ENCODE assay signal across 36 cellular contexts in the genomic region with DNA sequence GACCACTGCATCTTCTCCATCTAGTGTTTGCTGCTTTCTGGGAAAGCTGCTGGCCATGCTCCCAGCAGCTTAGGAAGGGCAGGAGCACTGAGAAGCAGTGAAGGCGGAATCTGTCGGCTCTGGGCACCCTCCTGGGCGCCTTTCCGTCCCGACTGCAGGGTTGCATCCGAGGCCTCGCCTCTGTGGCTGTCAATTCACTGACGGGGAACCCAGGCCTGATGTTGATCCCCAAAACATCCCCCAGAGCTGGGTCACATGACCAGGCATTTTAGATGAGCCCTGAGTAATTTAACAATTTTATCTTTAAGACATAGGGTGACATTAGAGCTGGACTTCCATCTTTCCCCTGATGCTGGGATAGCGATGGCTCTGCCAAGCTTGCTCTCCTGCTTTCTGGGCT.
"Had no signal": no experiment of that assay in that cellular context is flagged by ENCODE, and none has a peak within 500 bp of the region (broad histone marks: within the 10 kb centered on the region; RNA-seq: fewer than 3 reads in every experiment).

No MANE protein-coding gene starts in this region.

- H3K9me3 Mint-ChIP-seq: activated CD4-positive, alpha-beta memory T cell treated with anti-CD3 and anti-CD28 coated beads, Interleukin-2, amount 10 ng/mL, durations not matched to agents 7 days and 5 days; activated CD4-positive, alpha-beta T cell treated with anti-CD3 and anti-CD28 coated beads, Interleukin-2, amount 10 ng/mL, durations not matched to agents 7 days and 5 days; activated naive CD4-positive, alpha-beta T cell treated with anti-CD3 and anti-CD28 coated beads for 36 hours; activated naive CD8-positive, alpha-beta T cell treated with anti-CD3 and anti-CD28 coated beads for 36 hours; activated T-cell treated with anti-CD3 and anti-CD28 coated beads, Interleukin-2, amount 50 U/mL, for 24 hours; activated T-helper 2 cell treated with anti-CD3 and anti-CD28 coated beads, Interferon-gamma antibody, Interleukin-2, Interleukin-4, amounts not matched to agents 10 μg/mL and 5 μg/mL and 100 μg/mL, durations not matched to agents 14 hours and 24 hours and 36 hours; central memory CD8-positive, alpha-beta T cell; T-helper 1 cell treated with Interleukin-12 subunit alpha and Interleukin-12 subunit beta and Interleukin-4 antibody, amounts not matched to agents 30 μg/mL and 1 μg/mL, for 36 hours; T-helper 2 cell treated with Interferon-gamma antibody and Interleukin-4, amounts not matched to agents 5 μg/mL and 100 μg/mL, for 36 hours had no signal

- H3K27me3 ChIP-seq: adrenal gland, ascending aorta, cardiac muscle cell had no signal

- H3K27ac Mint-ChIP-seq: activated CD4-positive, alpha-beta memory T cell treated with anti-CD3 and anti-CD28 coated beads, Interleukin-2, amount 10 ng/mL, durations not matched to agents 7 days and 5 days; activated CD4-positive, alpha-beta T cell treated with anti-CD3 and anti-CD28 coated beads for 36 hours; activated CD4-positive, alpha-beta T cell treated with anti-CD3 and anti-CD28 coated beads, Interleukin-2, amount 10 ng/mL, durations not matched to agents 7 days and 5 days; activated CD8-positive, alpha-beta memory T cell treated with anti-CD3 and anti-CD28 coated beads, Interleukin-2, amount 10 ng/mL, durations not matched to agents 7 days and 5 days; activated CD8-positive, alpha-beta T cell treated with anti-CD3 and anti-CD28 coated beads, Interleukin-2, amount 10 ng/mL, durations not matched to agents 7 days and 5 days; activated naive CD4-positive, alpha-beta T cell treated with anti-CD3 and anti-CD28 coated beads for 36 hours; activated naive CD8-positive, alpha-beta T cell treated with anti-CD3 and anti-CD28 coated beads for 36 hours; activated T-cell treated with anti-CD3 and anti-CD28 coated beads, Interleukin-2, amount 50 U/mL, for 24 hours; activated T-helper 2 cell treated with anti-CD3 and anti-CD28 coated beads, Interferon-gamma antibody, Interleukin-2, Interleukin-4, amounts not matched to agents 10 μg/mL and 5 μg/mL and 100 μg/mL, durations not matched to agents 14 hours and 24 hours and 36 hours; T-helper 1 cell treated with Interleukin-12 subunit alpha and Interleukin-12 subunit beta and Interleukin-4 antibody, amounts not matched to agents 30 μg/mL and 1 μg/mL, for 36 hours; T-helper 2 cell treated with Interferon-gamma antibody and Interleukin-4, amounts not matched to agents 5 μg/mL and 100 μg/mL, for 36 hours had no signal

- H3K4me1 Mint-ChIP-seq: activated CD4-positive, alpha-beta memory T cell treated with anti-CD3 and anti-CD28 coated beads, Interleukin-2, amount 10 ng/mL, durations not matched to agents 7 days and 5 days; activated CD4-positive, alpha-beta T cell treated with anti-CD3 and anti-CD28 coated beads for 36 hours; activated CD4-positive, alpha-beta T cell treated with anti-CD3 and anti-CD28 coated beads, Interleukin-2, amount 10 ng/mL, durations not matched to agents 7 days and 5 days; activated CD8-positive, alpha-beta memory T cell treated with anti-CD3 and anti-CD28 coated beads, Interleukin-2, amount 10 ng/mL, durations not matched to agents 7 days and 5 days; activated naive CD8-positive, alpha-beta T cell treated with anti-CD3 and anti-CD28 coated beads for 36 hours; central memory CD8-positive, alpha-beta T cell had no signal

- H3K27ac ChIP-seq: adrenal gland, ascending aorta, cardiac muscle cell, VCaP had no signal

- H3K4me3 Mint-ChIP-seq: activated CD4-positive, alpha-beta memory T cell treated with anti-CD3 and anti-CD28 coated beads, Interleukin-2, amount 10 ng/mL, durations not matched to agents 7 days and 5 days; activated CD4-positive, alpha-beta T cell treated with anti-CD3 and anti-CD28 coated beads for 36 hours; activated CD4-positive, alpha-beta T cell treated with anti-CD3 and anti-CD28 coated beads, Interleukin-2, amount 10 ng/mL, durations not matched to agents 7 days and 5 days; activated CD8-positive, alpha-beta memory T cell treated with anti-CD3 and anti-CD28 coated beads, Interleukin-2, amount 10 ng/mL, durations not matched to agents 7 days and 5 days; activated CD8-positive, alpha-beta T cell treated with anti-CD3 and anti-CD28 coated beads, Interleukin-2, amount 10 ng/mL, durations not matched to agents 7 days and 5 days; activated naive CD4-positive, alpha-beta T cell treated with anti-CD3 and anti-CD28 coated beads for 36 hours; activated naive CD8-positive, alpha-beta T cell treated with anti-CD3 and anti-CD28 coated beads for 36 hours; activated T-cell treated with anti-CD3 and anti-CD28 coated beads, Interleukin-2, amount 50 U/mL, for 24 hours; brain; central memory CD8-positive, alpha-beta T cell; T-helper 1 cell treated with Interleukin-12 subunit alpha and Interleukin-12 subunit beta and Interleukin-4 antibody, amounts not matched to agents 30 μg/mL and 1 μg/mL, for 36 hours; T-helper 2 cell treated with Interferon-gamma antibody and Interleukin-4, amounts not matched to agents 5 μg/mL and 100 μg/mL, for 36 hours had no signal

- H3K36me3 ChIP-seq: adrenal gland, ascending aorta, cardiac muscle cell had no signal

- H3K9me3 ChIP-seq: adrenal gland, ascending aorta had no signal

- H3K4me1 ChIP-seq: adrenal gland, ascending aorta had no signal

- H3K36me3 Mint-ChIP-seq: activated CD8-positive, alpha-beta memory T cell treated with anti-CD3 and anti-CD28 coated beads, Interleukin-2, amount 10 ng/mL, durations not matched to agents 7 days and 5 days; activated naive CD4-positive, alpha-beta T cell treated with anti-CD3 and anti-CD28 coated beads, Interleukin-2, amount 50 U/mL, for 72 hours; activated naive CD8-positive, alpha-beta T cell treated with anti-CD3 and anti-CD28 coated beads for 36 hours; brain had no signal

- DNase-seq: activated CD4-positive, alpha-beta memory T cell treated with anti-CD3 and anti-CD28 coated beads, Interleukin-2, amount 10 ng/mL, durations not matched to agents 7 days and 5 days; activated CD4-positive, alpha-beta T cell treated with anti-CD3 and anti-CD28 coated beads for 1 hour; activated CD4-positive, alpha-beta T cell treated with anti-CD3 and anti-CD28 coated beads for 36 hours; activated CD4-positive, alpha-beta T cell treated with anti-CD3 and anti-CD28 coated beads for 48 hours; activated CD4-positive, alpha-beta T cell treated with anti-CD3 and anti-CD28 coated beads, Interleukin-2, amount 10 ng/mL, durations not matched to agents 7 days and 5 days; activated CD4-positive, alpha-beta T cell treated with anti-CD3 and anti-CD28 coated beads, Interleukin-2, amount 50 U/mL, for 48 hours; activated CD4-positive, CD25-positive, alpha-beta regulatory T cell; activated CD8-positive, alpha-beta memory T cell treated with anti-CD3 and anti-CD28 coated beads for 24 hours; activated CD8-positive, alpha-beta memory T cell treated with anti-CD3 and anti-CD28 coated beads, Interleukin-2, amount 10 ng/mL, durations not matched to agents 7 days and 5 days; activated CD8-positive, alpha-beta memory T cell treated with anti-CD3 and anti-CD28 coated beads, Interleukin-2, amount 50 U/mL, for 48 hours; activated CD8-positive, alpha-beta T cell treated with anti-CD3 and anti-CD28 coated beads, Interleukin-2, amount 10 ng/mL, durations not matched to agents 7 days and 5 days; activated effector memory CD4-positive, alpha-beta T cell treated with Interleukin-2 at 50 U/mL for 16 hours; activated gamma-delta T cell treated with Interleukin-2 at 50 U/mL for 16 hours; activated naive CD4-positive, alpha-beta T cell; activated naive CD4-positive, alpha-beta T cell treated with anti-CD3 and anti-CD28 coated beads for 36 hours; activated naive CD4-positive, alpha-beta T cell treated with anti-CD3 and anti-CD28 coated beads, Interleukin-2, amount 50 U/mL, for 16 hours; activated naive CD8-positive, alpha-beta T cell treated with anti-CD3 and anti-CD28 coated beads for 36 hours; activated T-cell treated with anti-CD3 and anti-CD28 coated beads, Interleukin-2, amount 50 U/mL, for 24 hours; activated T-cell treated with anti-CD3 and anti-CD28 coated beads, Interleukin-2, amount 50 U/mL, for 48 hours; adrenal gland; amniotic stem cell; caudate nucleus; cerebellar nuclear complex; T-helper 1 cell; T-helper 2 cell; T-helper 9 cell had no signal

- H3K4me3 ChIP-seq: adrenal gland, ascending aorta, cardiac muscle cell had no signal

- ATAC-seq: activated CD4-positive, alpha-beta T cell treated with anti-CD3 and anti-CD28 coated beads for 36 hours; activated CD4-positive, CD25-positive, alpha-beta regulatory T cell treated with anti-CD3 and anti-CD28 coated beads, Interleukin-2, amount 50 U/mL, for 24 hours; activated CD8-positive, alpha-beta memory T cell treated with anti-CD3 and anti-CD28 coated beads, Interleukin-2, amount 10 ng/mL, durations not matched to agents 7 days and 5 days; activated CD8-positive, alpha-beta T cell treated with anti-CD3 and anti-CD28 coated beads, Interleukin-2, amount 10 ng/mL, durations not matched to agents 7 days and 5 days; activated naive CD4-positive, alpha-beta T cell treated with anti-CD3 and anti-CD28 coated beads, Interleukin-2, amount 50 U/mL, for 72 hours had no signal

- H3K27me3 Mint-ChIP-seq: activated CD4-positive, alpha-beta memory T cell treated with anti-CD3 and anti-CD28 coated beads, Interleukin-2, amount 10 ng/mL, durations not matched to agents 7 days and 5 days; activated CD8-positive, alpha-beta memory T cell treated with anti-CD3 and anti-CD28 coated beads, Interleukin-2, amount 10 ng/mL, durations not matched to agents 7 days and 5 days had no signal
